1 cellular context compared by ENCODE assay signal in genomic region chr1:32716312-32717126, GRCh38.
TF ChIP-seq lines count a peak whose summit lies in the region.

No MANE protein-coding gene starts in this region.

TF ChIP-seq in HepG2, 621 proteins besides CTCF, POLR2A, EP300 and RAD21 (continued from another document and continues in another):
- TF ChIP-seq ZNF18 (CRISPR knock-in tag; IDR thresholded peaks at IDR 0.05; ENCODE audit: insufficient replicate concordance) (no peak), TARDBP (CRISPR knock-in tag; IDR thresholded peaks at IDR 0.05) (peak; percentile 54; the same call in 1 of the 2 replicates), ZEB1 (IDR thresholded peaks at IDR 0.05; ENCODE audit: insufficient replicate concordance, low read depth) (peak; percentile 99), PAXIP1 (CRISPR knock-in tag; conservative IDR thresholded peaks at IDR 0.05) (peak; percentile 61), ZNF766 (CRISPR knock-in tag; IDR thresholded peaks at IDR 0.05; ENCODE audit: borderline replicate concordance) (no peak), ZNF274 (CRISPR knock-in tag; IDR thresholded peaks at IDR 0.05) (peak; percentile 86), ZNF256 (CRISPR knock-in tag; conservative IDR thresholded peaks at IDR 0.05) (no peak), ZNF597 (CRISPR knock-in tag; IDR thresholded peaks at IDR 0.05) (no peak), NFIB (CRISPR knock-in tag; IDR thresholded peaks at IDR 0.05; ENCODE audit: borderline replicate concordance) (no peak), STAT6 (CRISPR knock-in tag; IDR thresholded peaks at IDR 0.05; ENCODE audit: borderline replicate concordance) (no peak), ZFX (CRISPR knock-in tag; IDR thresholded peaks at IDR 0.05; ENCODE audit: low read depth) (peak; percentile 53; the same call in 1 of the 2 replicates), GATA4 (IDR thresholded peaks at IDR 0.05; ENCODE audit: borderline replicate concordance, low read depth) (peak; percentile 43; the same call in 1 of the 2 replicates), ZNF17 (CRISPR knock-in tag; IDR thresholded peaks at IDR 0.05) (no peak), ZNF724P (CRISPR knock-in tag; IDR thresholded peaks at IDR 0.05; ENCODE audit: borderline replicate concordance) (no peak), TEAD3 (CRISPR knock-in tag; optimal IDR thresholded peaks at IDR 0.05; ENCODE audit: borderline replicate concordance) (peak; percentile 57), ETV5 (CRISPR knock-in tag; IDR thresholded peaks at IDR 0.05; ENCODE audit: borderline replicate concordance) (no peak), SPEN (CRISPR knock-in tag; IDR thresholded peaks at IDR 0.05; ENCODE audit: low read depth) (peak; percentile 52; the same call in 1 of the 2 replicates), ZNF574 (CRISPR knock-in tag; IDR thresholded peaks at IDR 0.05) (peak; percentile 29; the same call in 1 of the 2 replicates), HIVEP1 (CRISPR knock-in tag; IDR thresholded peaks at IDR 0.05) (peak; percentile 97), ZNF512B (CRISPR knock-in tag; IDR thresholded peaks at IDR 0.05; ENCODE audit: borderline replicate concordance) (no peak; the same call in 1 of the 2 replicates), ZFP36L1 (CRISPR knock-in tag; IDR thresholded peaks at IDR 0.05) (0 out of 2 replicates have a peak, but pooled peaks have one; percentile 29), ARNT2 (CRISPR knock-in tag; IDR thresholded peaks at IDR 0.05; ENCODE audit: low read depth) (no peak), ZSCAN5A (CRISPR knock-in tag; IDR thresholded peaks at IDR 0.05; ENCODE audit: borderline replicate concordance) (no peak), ZNF557 (CRISPR knock-in tag; IDR thresholded peaks at IDR 0.05) (0 out of 2 replicates have a peak, but pooled peaks have one; percentile 76), FOXK1 (CRISPR knock-in tag; IDR thresholded peaks at IDR 0.05; ENCODE audit: borderline replicate concordance, low read depth) (peak; percentile 49; the same call in 1 of the 2 replicates), ZNF577 (CRISPR knock-in tag; IDR thresholded peaks at IDR 0.05; ENCODE audit: borderline replicate concordance, low read depth) (no peak), NCOA2 (CRISPR knock-in tag; IDR thresholded peaks at IDR 0.05) (peak; percentile 57; the same call in 1 of the 2 replicates), NFYC (CRISPR knock-in tag; IDR thresholded peaks at IDR 0.05) (0 out of 2 replicates have a peak, but pooled peaks have one; percentile 19), HMGXB4 (CRISPR knock-in tag; IDR thresholded peaks at IDR 0.05; ENCODE audit: borderline replicate concordance in 1 of 2, low read depth in 1 of 2) (0 out of 4 replicates have a peak, but pooled peaks of 1 of the 2 experiments have one; percentile 38), JARID2 (CRISPR knock-in tag; IDR thresholded peaks at IDR 0.05; ENCODE audit: insufficient replicate concordance) (no peak), ZBTB2 (CRISPR knock-in tag; IDR thresholded peaks at IDR 0.05; ENCODE audit: low read depth) (no peak), ARNT (IDR thresholded peaks at IDR 0.05) (no peak), LBX2 (CRISPR knock-in tag; IDR thresholded peaks at IDR 0.05; ENCODE audit: borderline replicate concordance) (0 out of 2 replicates have a peak, but pooled peaks have one; percentile 25), MTA1 (CRISPR knock-in tag; IDR thresholded peaks at IDR 0.05; ENCODE audit: borderline replicate concordance) (peak; percentile 80; the same call in 1 of the 2 replicates), SAFB2 (CRISPR knock-in tag; IDR thresholded peaks at IDR 0.05; ENCODE audit: borderline replicate concordance, low read depth) (no peak), PCBP1 (IDR thresholded peaks at IDR 0.05; ENCODE audit: borderline replicate concordance, low read depth, low read length) (0 out of 2 replicates have a peak, but pooled peaks have one; percentile 55)
